Comparison of ENCODE assay signal across 1 cellular context in the genomic region with DNA sequence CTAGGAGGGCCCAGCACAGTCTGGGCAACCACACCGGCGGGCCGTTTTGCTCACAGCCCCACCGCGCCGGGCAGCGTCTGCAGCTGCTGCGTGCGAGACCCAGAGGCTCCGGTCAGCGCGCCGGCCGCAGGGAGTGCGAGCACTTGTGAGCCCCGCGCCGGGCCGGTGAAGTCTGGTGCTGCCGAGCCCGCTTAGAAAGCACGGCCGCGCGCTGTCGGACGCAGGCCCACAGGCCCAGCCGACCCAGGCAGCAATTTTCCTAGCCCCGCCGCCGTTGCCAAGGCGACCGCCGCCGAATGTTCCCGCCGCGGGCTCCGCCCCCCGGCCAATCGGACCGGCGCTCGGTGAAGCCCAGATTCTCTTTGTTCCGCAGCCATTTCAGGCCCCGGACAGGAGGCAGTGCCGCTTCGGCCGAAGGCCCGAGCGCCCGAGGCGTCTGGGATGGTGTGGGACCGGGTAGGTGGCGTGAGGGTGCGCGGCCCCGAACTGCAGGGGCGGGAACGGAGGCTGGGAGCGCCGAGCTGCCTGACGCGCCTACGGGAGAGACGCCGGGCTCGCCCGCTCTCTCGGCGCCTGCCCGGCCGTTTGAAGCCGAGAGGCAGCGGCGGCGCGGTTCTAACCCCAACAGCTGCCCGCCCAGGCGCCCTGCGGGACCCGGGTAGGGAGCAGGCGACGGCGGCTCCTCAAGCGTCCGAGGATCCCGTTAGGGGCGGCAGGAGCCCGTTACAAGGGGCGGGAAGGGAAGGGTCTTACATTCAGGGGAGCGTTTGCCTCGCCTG.
TF ChIP-seq lines count a peak whose summit lies in the region.

A gene (plus strand): TSS at position 365 of the 779 bp plus-strand sequence. CDS start 77 bp downstream, at position 442.

TF ChIP-seq in WTC11, 78 proteins besides CTCF, POLR2A, EP300 and RAD21 (continued from another document):
- TF ChIP-seq, protein P1, sequence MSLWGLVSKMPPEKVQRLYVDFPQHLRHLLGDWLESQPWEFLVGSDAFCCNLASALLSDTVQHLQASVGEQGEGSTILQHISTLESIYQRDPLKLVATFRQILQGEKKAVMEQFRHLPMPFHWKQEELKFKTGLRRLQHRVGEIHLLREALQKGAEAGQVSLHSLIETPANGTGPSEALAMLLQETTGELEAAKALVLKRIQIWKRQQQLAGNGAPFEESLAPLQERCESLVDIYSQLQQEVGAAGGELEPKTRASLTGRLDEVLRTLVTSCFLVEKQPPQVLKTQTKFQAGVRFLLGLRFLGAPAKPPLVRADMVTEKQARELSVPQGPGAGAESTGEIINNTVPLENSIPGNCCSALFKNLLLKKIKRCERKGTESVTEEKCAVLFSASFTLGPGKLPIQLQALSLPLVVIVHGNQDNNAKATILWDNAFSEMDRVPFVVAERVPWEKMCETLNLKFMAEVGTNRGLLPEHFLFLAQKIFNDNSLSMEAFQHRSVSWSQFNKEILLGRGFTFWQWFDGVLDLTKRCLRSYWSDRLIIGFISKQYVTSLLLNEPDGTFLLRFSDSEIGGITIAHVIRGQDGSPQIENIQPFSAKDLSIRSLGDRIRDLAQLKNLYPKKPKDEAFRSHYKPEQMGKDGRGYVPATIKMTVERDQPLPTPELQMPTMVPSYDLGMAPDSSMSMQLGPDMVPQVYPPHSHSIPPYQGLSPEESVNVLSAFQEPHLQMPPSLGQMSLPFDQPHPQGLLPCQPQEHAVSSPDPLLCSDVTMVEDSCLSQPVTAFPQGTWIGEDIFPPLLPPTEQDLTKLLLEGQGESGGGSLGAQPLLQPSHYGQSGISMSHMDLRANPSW (CRISPR knock-in tag; conservative IDR thresholded peaks at IDR 0.05; ENCODE audit: low read depth) = no peak
- TF ChIP-seq RORB (CRISPR knock-in tag; IDR thresholded peaks at IDR 0.05) = no peak
TF ChIP-seq in WTC11: peak in this region for 15.
